In the genomic region with DNA sequence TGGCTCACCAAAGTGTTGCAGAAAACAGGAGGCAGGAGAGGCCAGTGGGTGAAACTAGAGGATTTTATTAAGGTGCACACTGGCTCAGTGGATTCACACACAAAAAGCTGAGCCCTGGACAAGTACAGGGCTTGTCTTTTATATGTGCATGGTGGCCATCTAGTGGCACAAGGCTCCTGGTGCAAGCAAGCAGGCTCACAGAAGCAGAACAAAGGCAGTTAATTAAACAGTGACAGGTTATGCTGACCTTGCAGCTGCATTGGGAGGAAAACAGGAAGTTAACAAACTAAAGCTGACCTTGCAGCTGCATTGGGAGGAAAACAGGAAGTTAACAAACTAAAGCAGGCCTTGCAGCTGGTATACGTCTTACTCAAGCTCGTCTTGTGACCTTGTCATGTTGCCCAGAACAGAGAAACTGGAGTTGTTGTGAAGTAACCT, we compare ENCODE assay signal across 8 cellular contexts.
A peak's percentile ranks its signal among the peaks of the same experiment; 100 is the strongest.
DNase-seq lines count a peak whose midpoint lies in the region; ATAC-seq, FAIRE-seq and TF ChIP-seq lines count a peak whose summit lies in the region.

No MANE protein-coding gene starts in this region.

- peak overlapping the region; percentile 20; the same call in 1 of the 2 replicates for H3K4me3 ChIP-seq in DOHH2 (ENCODE audit: low read length)
- H3K4me3 ChIP-seq in H7 (ENCODE audit: insufficient read depth, low read depth, low read length) = no peak overlapping the region
- no peak overlapping the region for H3K4me3 ChIP-seq in iPS DF 6.9 (ENCODE audit: low read length)

- H3K36me3 ChIP-seq in DOHH2 (ENCODE audit: control insufficient read depth, low read length) (peaks cover 5% of the 10 kb centered on the region; the same call in 1 of the 2 replicates), H7 (replicated peaks; ENCODE audit: control insufficient read depth, insufficient read depth, low read length) (peaks cover 2% of the 10 kb centered on the region), iPS DF 6.9 (ENCODE audit: control insufficient read depth, insufficient read depth, low read length) (no peaks in the 10 kb centered on the region)

- TF ChIP-seq CTCF in DOHH2 (IDR thresholded peaks at IDR 0.05; ENCODE audit: low read depth, low read length, poor library complexity, severe bottlenecking) = peak; percentile 91

- no peaks in the 10 kb centered on the region for H3K79me2 ChIP-seq in DOHH2 (ENCODE audit: control insufficient read depth, low read length)

- no peak for ATAC-seq in HG03095 (IDR thresholded peaks at IDR 0.05; ENCODE audit: unreplicated experiment)
- ATAC-seq in HG02623 (IDR thresholded peaks at IDR 0.05; ENCODE audit: unreplicated experiment) = no peak

- no peaks in the 10 kb centered on the region for H3K27me3 ChIP-seq in DOHH2 (ENCODE audit: control insufficient read depth, low read length)
- H3K27me3 ChIP-seq in H7 (ENCODE audit: control insufficient read depth, insufficient read depth, low read length) = no peaks in the 10 kb centered on the region
- H3K27me3 ChIP-seq in iPS DF 6.9 (ENCODE audit: control insufficient read depth, insufficient read depth, low read length) = no peaks in the 10 kb centered on the region

- DNase-seq in H7 (peak; percentile 30), SK-N-DZ (ENCODE audit: low spot score) (peak; percentile 64), iPS DF 6.9 (ENCODE audit: low read depth, low spot score) (peak; percentile 33), RCC 7860 (ENCODE audit: low spot score) (no peak), DMS114 treated with DMSO at 0.1 percent for 48 hours (lab: John Stamatoyannopoulos, UW; ENCODE audit: unreplicated experiment) (no peak)

- peaks cover 11% of the 10 kb centered on the region for H3K4me1 ChIP-seq in DOHH2 (ENCODE audit: control insufficient read depth, low read length)
- no peaks in the 10 kb centered on the region for H3K4me1 ChIP-seq in iPS DF 6.9 (ENCODE audit: control insufficient read depth, insufficient read depth, low read length)

- peak overlapping the region; percentile 44 for H3K4me2 ChIP-seq in DOHH2 (ENCODE audit: low read length)

- H3K27ac ChIP-seq in DOHH2 (ENCODE audit: low read depth, low read length) (peak overlapping the region; percentile 90), iPS DF 6.9 (ENCODE audit: low read length) (no peak overlapping the region)

- no peaks in the 10 kb centered on the region for H4K20me1 ChIP-seq in DOHH2 (ENCODE audit: control insufficient read depth, insufficient read depth, low read depth, low read length)

- WGBS in iPS DF 6.9 (ENCODE audit: insufficient coverage, insufficient read length) = no CpG with 5 or more reads among the region's 2 CpGs

- H3K9me2 ChIP-seq in DOHH2 (replicated peaks; ENCODE audit: control insufficient read depth, low read length) = no peaks in the 10 kb centered on the region

- peaks cover 50% of the 10 kb centered on the region for H3K9me3 ChIP-seq in DOHH2 (ENCODE audit: control insufficient read depth, insufficient read depth, low read length)
- peaks cover 2% of the 10 kb centered on the region; the same call in 1 of the 2 replicates for H3K9me3 ChIP-seq in iPS DF 6.9 (ENCODE audit: control insufficient read depth, insufficient read depth, low read length)

- H3F3A ChIP-seq in DOHH2 (ENCODE audit: control insufficient read depth, insufficient read depth) = peaks cover 8% of the 10 kb centered on the region

- no peak for FAIRE-seq in RCC 7860 (lab: Jason Lieb, UNC)

Comparison
In these comparisons a context has a peak if more than half of its experiments do, and no peak if none do; other contexts are left out.
1. DNase-seq: peak in H7 (single experiment), SK-N-DZ (single experiment) and iPS DF 6.9 (single experiment); none in RCC 7860 (single experiment) and DMS114 treated with DMSO at 0.1 percent for 48 hours (single experiment).